Comparison of ENCODE assay signal across 8 cellular contexts in genomic region chr21:35438643-35439404, GRCh38.
A peak's percentile ranks its signal among the peaks of the same experiment; 100 is the strongest.
DNase-seq lines count a peak whose midpoint lies in the region; ATAC-seq, FAIRE-seq and TF ChIP-seq lines count a peak whose summit lies in the region.

No MANE protein-coding gene starts in this region.

- H4K20me1 ChIP-seq in keratinocyte (ENCODE audit: control insufficient read depth, extremely low read depth, insufficient read depth, low read length), result no peaks in the 10 kb centered on the region

- in situ Hi-C loops in brain microvascular endothelial cell (cut with HindIII; ENCODE audit: low pct_ligation_motif_present, low sequenced_read_pairs), result no loop called here

- H3K27me3 ChIP-seq in keratinocyte (ENCODE audit: control insufficient read depth, extremely low read depth, insufficient read depth, low read length), result peaks cover 4% of the 10 kb centered on the region
- no peaks in the 10 kb centered on the region for H3K27me3 ChIP-seq in brain microvascular endothelial cell (replicated peaks)

- H2AFZ ChIP-seq in keratinocyte (ENCODE audit: control insufficient read depth, low read length), result peak overlapping the region; percentile 24

- peak; percentile 92 for FAIRE-seq in GM12891 (lab: Jason Lieb, UNC)
- FAIRE-seq in keratinocyte (lab: Jason Lieb, UNC), result peak; percentile 36

- H3K9me3 ChIP-seq in keratinocyte (ENCODE audit: control insufficient read depth, low read depth, low read length), result no peaks in the 10 kb centered on the region

- dilution Hi-C loops in keratinocyte (cut with MboI; ENCODE audit: extremely low pct_ligation_motif_present, low sequenced_read_pairs), result no loop called here

- H3K27ac ChIP-seq in keratinocyte (ENCODE audit: control insufficient read depth, insufficient read depth, low read length) (no peak overlapping the region), brain microvascular endothelial cell (no peak overlapping the region)

- ATAC-seq in GM21723 (IDR thresholded peaks at IDR 0.05; ENCODE audit: unreplicated experiment), result peak; percentile 60
- no peak for ATAC-seq in HG02610 (IDR thresholded peaks at IDR 0.05; ENCODE audit: unreplicated experiment)

- no peak overlapping the region for H3K9ac ChIP-seq in keratinocyte (ENCODE audit: control insufficient read depth, extremely low read depth, insufficient read depth, low read length)

- TF ChIP-seq CTCF in keratinocyte (optimal IDR thresholded peaks at IDR 0.05 in 1 of 3, IDR thresholded peaks at IDR 0.05 in 1 of 3, conservative IDR thresholded peaks at IDR 0.05 in 1 of 3; ENCODE audit: extremely low read depth in 1 of 3, insufficient read depth in 2 of 3, low read length in 3 of 3) (no peak), brain microvascular endothelial cell (IDR thresholded peaks at IDR 0.05; ENCODE audit: low read depth, low read length, missing control alignments) (no peak)

- peaks cover 6% of the 10 kb centered on the region for H3K4me1 ChIP-seq in keratinocyte (ENCODE audit: control insufficient read depth, extremely low read depth, insufficient read depth, low read length)

- DNase-seq in GM12891 (ENCODE audit: insufficient read length, low spot score), result no peak
- peak; percentile 56 for DNase-seq in RPMI7951 (ENCODE audit: low read depth)
- DNase-seq in keratinocyte (ENCODE audit: low read depth, low spot score), result no peak
- DNase-seq in cerebellum (ENCODE audit: low spot score), result no peak
- DNase-seq in NCI-H128 (lab: John Stamatoyannopoulos, UW; ENCODE audit: unreplicated experiment), result no peak
- no peak for DNase-seq in brain microvascular endothelial cell

- H3K36me3 ChIP-seq in keratinocyte (ENCODE audit: control insufficient read depth in 2 of 2, extremely low read depth in 1 of 2, insufficient read depth in 2 of 2, low read length in 2 of 2) (no peaks in the 10 kb centered on the region), brain microvascular endothelial cell (replicated peaks) (no peaks in the 10 kb centered on the region)

- H3K79me2 ChIP-seq in keratinocyte (ENCODE audit: control insufficient read depth, insufficient read depth, low read length), result no peaks in the 10 kb centered on the region

- peak overlapping the region in 1 of 3 experiments; percentile 5 for H3K4me3 ChIP-seq in keratinocyte (ENCODE audit: control insufficient read depth in 2 of 3, extremely low read depth in 1 of 3, insufficient read depth in 2 of 3, low read depth in 1 of 3, low read length in 3 of 3)
- no peak overlapping the region for H3K4me3 ChIP-seq in brain microvascular endothelial cell (ENCODE audit: low read depth, low read length)

- no peak for TF ChIP-seq POLR2A in GM12891 (IDR thresholded peaks at IDR 0.05; ENCODE audit: low read depth, low read length)

- H3K4me2 ChIP-seq in keratinocyte (ENCODE audit: control insufficient read depth, extremely low read depth, insufficient read depth, low read depth, low read length), result peak overlapping the region; percentile 40

- no peaks in the 10 kb centered on the region for H3K9me1 ChIP-seq in keratinocyte (ENCODE audit: control insufficient read depth, extremely low read depth, insufficient read depth, low read length)

TF ChIP-seq in GM12891, 5 proteins besides CTCF, POLR2A, EP300 and RAD21:
- peak; percentile 97 for TF ChIP-seq SPI1 (IDR thresholded peaks at IDR 0.05; ENCODE audit: low read depth, low read length)
- TF ChIP-seq TAF1 (IDR thresholded peaks at IDR 0.05; ENCODE audit: low read depth, low read length), result no peak
TF ChIP-seq in GM12891: peak in this region for 1.
